ENCODE assay signal across 1 cellular context in genomic region chr11:130001491-130002351, GRCh38.
TF ChIP-seq lines count a peak whose summit lies in the region.

No MANE protein-coding gene starts in this region.

TF ChIP-seq in HepG2, 621 proteins besides CTCF, POLR2A, EP300 and RAD21 (continued from another document and continues in another):
- TF ChIP-seq MYPOP (CRISPR knock-in tag; IDR thresholded peaks at IDR 0.05) (no peak), TFDP2 (CRISPR knock-in tag; IDR thresholded peaks at IDR 0.05) (0 out of 2 replicates have a peak, but pooled peaks have one; percentile 16), RBFOX2 (IDR thresholded peaks at IDR 0.05; ENCODE audit: low read depth, low read length) (peak; percentile 94), MTF1 (CRISPR knock-in tag; IDR thresholded peaks at IDR 0.05) (no peak), ZSCAN31 (CRISPR knock-in tag; IDR thresholded peaks at IDR 0.05; ENCODE audit: low read depth) (0 out of 2 replicates have a peak, but pooled peaks have one; percentile 4), YEATS4 (CRISPR knock-in tag; IDR thresholded peaks at IDR 0.05; ENCODE audit: borderline replicate concordance) (peak; percentile 43), ARNT2 (CRISPR knock-in tag; IDR thresholded peaks at IDR 0.05; ENCODE audit: low read depth) (0 out of 2 replicates have a peak, but pooled peaks have one; percentile 38), SIN3B (IDR thresholded peaks at IDR 0.05; ENCODE audit: low read length) (no peak), ZNF431 (CRISPR knock-in tag; IDR thresholded peaks at IDR 0.05; ENCODE audit: borderline replicate concordance, low read depth) (no peak), ZBTB4 (CRISPR knock-in tag; IDR thresholded peaks at IDR 0.05; ENCODE audit: borderline replicate concordance) (no peak), ZC3H4 (CRISPR knock-in tag; IDR thresholded peaks at IDR 0.05; ENCODE audit: borderline replicate concordance) (0 out of 2 replicates have a peak, but pooled peaks have one; percentile 56), ZBTB3 (CRISPR knock-in tag; IDR thresholded peaks at IDR 0.05; ENCODE audit: borderline replicate concordance, low read depth) (no peak), AHR (CRISPR knock-in tag; IDR thresholded peaks at IDR 0.05) (no peak), ZNF225 (CRISPR knock-in tag; IDR thresholded peaks at IDR 0.05) (no peak), MED1 (CRISPR knock-in tag; IDR thresholded peaks at IDR 0.05) (0 out of 2 replicates have a peak, but pooled peaks have one; percentile 4), HNRNPLL (IDR thresholded peaks at IDR 0.05; ENCODE audit: low read depth, low read length, poor library complexity, severe bottlenecking) (peak; percentile 21), HOXD1 (CRISPR knock-in tag; IDR thresholded peaks at IDR 0.05) (no peak), ZFP82 (CRISPR knock-in tag; IDR thresholded peaks at IDR 0.05; ENCODE audit: borderline replicate concordance) (peak; percentile 5; the same call in 1 of the 2 replicates), NKX3-1 (CRISPR knock-in tag; IDR thresholded peaks at IDR 0.05) (no peak), PPARG (CRISPR knock-in tag; conservative IDR thresholded peaks at IDR 0.05) (no peak), ZNF580 (CRISPR knock-in tag; IDR thresholded peaks at IDR 0.05; ENCODE audit: borderline replicate concordance, low read depth) (peak; percentile 64; the same call in 1 of the 2 replicates), HHEX (CRISPR knock-in tag; IDR thresholded peaks at IDR 0.05) (0 out of 2 replicates have a peak, but pooled peaks have one; percentile 23), GATAD2A (CRISPR knock-in tag; IDR thresholded peaks at IDR 0.05) (no peak), TAF1 (CRISPR knock-in tag; IDR thresholded peaks at IDR 0.05) (peak; percentile 49; the same call in 1 of the 2 replicates), CSRNP2 (CRISPR knock-in tag; conservative IDR thresholded peaks at IDR 0.05; ENCODE audit: low read depth) (no peak), CBX5 (CRISPR knock-in tag; IDR thresholded peaks at IDR 0.05; ENCODE audit: borderline replicate concordance) (no peak), ARHGAP35 (CRISPR knock-in tag; IDR thresholded peaks at IDR 0.05; ENCODE audit: borderline replicate concordance) (no peak), YEATS2 (CRISPR knock-in tag; IDR thresholded peaks at IDR 0.05; ENCODE audit: borderline replicate concordance) (no peak), MXD3 (CRISPR knock-in tag; IDR thresholded peaks at IDR 0.05) (0 out of 2 replicates have a peak, but pooled peaks have one; percentile 20), ZNF597 (CRISPR knock-in tag; IDR thresholded peaks at IDR 0.05) (no peak), ZNF672 (CRISPR knock-in tag; IDR thresholded peaks at IDR 0.05) (no peak), ZNF543 (CRISPR knock-in tag; IDR thresholded peaks at IDR 0.05) (0 out of 2 replicates have a peak, but pooled peaks have one; percentile 13), ZNF430 (CRISPR knock-in tag; IDR thresholded peaks at IDR 0.05) (0 out of 2 replicates have a peak, but pooled peaks have one; percentile 17), ZNF563 (CRISPR knock-in tag; IDR thresholded peaks at IDR 0.05) (peak; percentile 67; the same call in 1 of the 2 replicates), KMT2A (CRISPR knock-in tag; IDR thresholded peaks at IDR 0.05) (peak; percentile 53), KAT7 (CRISPR knock-in tag; IDR thresholded peaks at IDR 0.05; ENCODE audit: borderline replicate concordance) (0 out of 2 replicates have a peak, but pooled peaks have one; percentile 34), XBP1 (CRISPR knock-in tag; IDR thresholded peaks at IDR 0.05) (no peak), CCAR2 (optimal IDR thresholded peaks at IDR 0.05; ENCODE audit: low read depth, low read length) (no peak), SRY (CRISPR knock-in tag; IDR thresholded peaks at IDR 0.05) (no peak; the same call in 1 of the 2 replicates), MED13 (CRISPR knock-in tag; IDR thresholded peaks at IDR 0.05) (0 out of 2 replicates have a peak, but pooled peaks have one; percentile 22), ZNF770 (CRISPR knock-in tag; IDR thresholded peaks at IDR 0.05) (peak; percentile 8; the same call in 1 of the 2 replicates), ATF3 (CRISPR knock-in tag; IDR thresholded peaks at IDR 0.05) (0 out of 2 replicates have a peak, but pooled peaks have one; percentile 17), RNF219 (CRISPR knock-in tag; IDR thresholded peaks at IDR 0.05) (no peak; the same call in 1 of the 2 replicates), SRSF4 (IDR thresholded peaks at IDR 0.05; ENCODE audit: low read depth, low read length, poor library complexity, severe bottlenecking) (peak; percentile 54), ELF1 (CRISPR knock-in tag; IDR thresholded peaks at IDR 0.05) (no peak), EEA1 (CRISPR knock-in tag; IDR thresholded peaks at IDR 0.05; ENCODE audit: borderline replicate concordance) (no peak), ZNF468 (CRISPR knock-in tag; IDR thresholded peaks at IDR 0.05) (no peak)
